Comparison of ENCODE assay signal across 8 cellular contexts in the genomic region with DNA sequence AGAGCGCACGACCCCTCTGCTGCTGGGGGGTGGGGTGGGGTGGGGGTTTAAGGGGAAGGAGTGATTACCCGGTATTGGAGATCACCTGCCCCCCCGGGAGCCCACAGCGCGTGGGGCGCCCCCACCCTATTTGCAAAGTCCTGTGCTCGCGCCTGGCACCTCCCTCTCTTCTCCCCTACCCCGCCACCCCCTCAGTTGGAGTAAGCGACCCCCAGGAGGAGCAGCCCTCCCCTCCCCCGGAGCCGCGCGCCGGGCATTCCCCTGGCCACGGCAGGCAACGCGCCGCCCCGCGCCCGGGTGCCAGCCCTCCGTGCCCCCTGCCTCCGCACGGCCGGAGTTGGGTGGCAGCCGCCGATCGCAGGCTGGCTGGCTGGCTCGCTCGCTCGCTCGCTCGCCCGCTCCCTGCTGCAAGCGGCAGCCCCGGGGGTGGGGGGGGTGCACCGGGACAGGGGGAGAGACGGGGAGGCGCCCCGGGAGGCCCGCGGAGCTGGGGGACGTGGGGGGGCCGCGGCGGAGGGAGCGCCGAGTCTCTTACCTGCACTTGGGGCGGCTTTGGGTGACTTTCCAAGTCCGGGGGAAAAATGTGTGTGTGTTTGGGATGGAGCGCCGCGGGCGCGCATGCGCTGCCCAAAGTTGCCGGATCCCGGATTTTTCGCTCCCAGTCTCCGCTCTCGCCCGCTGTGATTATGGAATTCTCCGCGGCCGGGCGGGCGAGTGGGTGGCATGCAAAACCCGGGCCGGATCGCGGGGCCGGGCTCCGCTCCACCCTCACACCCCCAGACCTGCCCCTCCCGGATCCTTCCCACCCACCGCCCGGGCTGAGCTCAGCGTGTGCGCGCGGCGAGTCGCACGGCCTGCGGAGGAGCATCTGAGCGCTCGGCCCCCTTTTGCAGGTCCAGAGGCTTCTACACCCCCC. TPM values are rescaled to one million over a fixed set of nuclear protein-coding genes. Genes with fewer than 3 reads are reported as not detected.
DNase-seq lines count a peak whose midpoint lies in the region; ATAC-seq, FAIRE-seq and TF ChIP-seq lines count a peak whose summit lies in the region.

A gene with protein sequence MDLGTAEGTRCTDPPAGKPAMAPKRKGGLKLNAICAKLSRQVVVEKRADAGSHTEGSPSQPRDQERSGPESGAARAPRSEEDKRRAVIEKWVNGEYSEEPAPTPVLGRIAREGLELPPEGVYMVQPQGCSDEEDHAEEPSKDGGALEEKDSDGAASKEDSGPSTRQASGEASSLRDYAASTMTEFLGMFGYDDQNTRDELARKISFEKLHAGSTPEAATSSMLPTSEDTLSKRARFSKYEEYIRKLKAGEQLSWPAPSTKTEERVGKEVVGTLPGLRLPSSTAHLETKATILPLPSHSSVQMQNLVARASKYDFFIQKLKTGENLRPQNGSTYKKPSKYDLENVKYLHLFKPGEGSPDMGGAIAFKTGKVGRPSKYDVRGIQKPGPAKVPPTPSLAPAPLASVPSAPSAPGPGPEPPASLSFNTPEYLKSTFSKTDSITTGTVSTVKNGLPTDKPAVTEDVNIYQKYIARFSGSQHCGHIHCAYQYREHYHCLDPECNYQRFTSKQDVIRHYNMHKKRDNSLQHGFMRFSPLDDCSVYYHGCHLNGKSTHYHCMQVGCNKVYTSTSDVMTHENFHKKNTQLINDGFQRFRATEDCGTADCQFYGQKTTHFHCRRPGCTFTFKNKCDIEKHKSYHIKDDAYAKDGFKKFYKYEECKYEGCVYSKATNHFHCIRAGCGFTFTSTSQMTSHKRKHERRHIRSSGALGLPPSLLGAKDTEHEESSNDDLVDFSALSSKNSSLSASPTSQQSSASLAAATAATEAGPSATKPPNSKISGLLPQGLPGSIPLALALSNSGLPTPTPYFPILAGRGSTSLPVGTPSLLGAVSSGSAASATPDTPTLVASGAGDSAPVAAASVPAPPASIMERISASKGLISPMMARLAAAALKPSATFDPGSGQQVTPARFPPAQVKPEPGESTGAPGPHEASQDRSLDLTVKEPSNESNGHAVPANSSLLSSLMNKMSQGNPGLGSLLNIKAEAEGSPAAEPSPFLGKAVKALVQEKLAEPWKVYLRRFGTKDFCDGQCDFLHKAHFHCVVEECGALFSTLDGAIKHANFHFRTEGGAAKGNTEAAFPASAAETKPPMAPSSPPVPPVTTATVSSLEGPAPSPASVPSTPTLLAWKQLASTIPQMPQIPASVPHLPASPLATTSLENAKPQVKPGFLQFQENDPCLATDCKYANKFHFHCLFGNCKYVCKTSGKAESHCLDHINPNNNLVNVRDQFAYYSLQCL (N-terminal part only) (minus strand): TSS at position 618 of the 916 bp plus-strand sequence. CDS start 102,757 bp downstream, outside the sequence.

- no peak within 1 kb of the TSS for H3K27ac ChIP-seq in iPS-20b (ENCODE audit: low read length)

- no peak for FAIRE-seq in bronchial epithelial cell (lab: Jason Lieb, UNC)

- peak within 1 kb of the TSS; percentile 71 for H3K4me3 ChIP-seq in bronchial epithelial cell (ENCODE audit: low read depth, low read length)
- peak within 1 kb of the TSS; percentile 69; the same call in 1 of the 2 replicates for H3K4me3 ChIP-seq in iPS-20b (ENCODE audit: low read length)

- H3K27me3 ChIP-seq in bronchial epithelial cell (ENCODE audit: control insufficient read depth, insufficient read depth, low read length): no peaks in the 10 kb centered on the region
- peaks cover 71% of the 10 kb centered on the region for H3K27me3 ChIP-seq in iPS-20b (ENCODE audit: insufficient read depth, low read length)

- no peaks in the 10 kb centered on the region for H3K9me3 ChIP-seq in iPS-20b (ENCODE audit: insufficient read depth, low read depth, low read length)

- DNase-seq in AG08395 (ENCODE audit: low spot score) (peak; percentile 99), HEK293T (ENCODE audit: extremely low spot score) (peak; percentile 93), NCI-H748 treated with DMSO at 0.1 percent for 48 hours (lab: John Stamatoyannopoulos, UW) (peak; percentile 14), bronchial epithelial cell (ENCODE audit: low read depth) (peak; percentile 76), sciatic nerve (ENCODE audit: low spot score) (peak; percentile 81), SKM-1 (lab: John Stamatoyannopoulos, UW; ENCODE audit: unreplicated experiment) (no peak)

- intact Hi-C loops in sciatic nerve (cut with DNase I): no loop called here

- peak; percentile 77 for ATAC-seq in sciatic nerve
- ATAC-seq in GM21526 (IDR thresholded peaks at IDR 0.05; ENCODE audit: low FRiP score, unreplicated experiment): no peak

- CTCF ChIA-PET in HEK293T (lab: Yijun Ruan, JAX): no interaction called here

- H3K4me1 ChIP-seq in iPS-20b (ENCODE audit: insufficient read depth, low read length): peaks cover 15% of the 10 kb centered on the region

- H3K36me3 ChIP-seq in bronchial epithelial cell (ENCODE audit: control insufficient read depth, insufficient read depth, low read length) (no peaks in the 10 kb centered on the region), iPS-20b (ENCODE audit: insufficient read depth, low read depth, low read length) (no peaks in the 10 kb centered on the region)

- no peak for TF ChIP-seq CTCF in bronchial epithelial cell (IDR thresholded peaks at IDR 0.05; ENCODE audit: insufficient read depth, low read length, severe bottlenecking)

- POLR2A ChIA-PET in HEK293T (lab: Yijun Ruan, JAX): no interaction called here

- H3K9ac ChIP-seq in iPS-20b (ENCODE audit: low read depth, low read length): no peak within 1 kb of the TSS

TF ChIP-seq in HEK293T, 16 proteins besides CTCF, POLR2A, EP300 and RAD21:
- TF ChIP-seq NFRKB (IDR thresholded peaks at IDR 0.05) (no peak), L3MBTL2 (conservative IDR thresholded peaks at IDR 0.05) (peak; percentile 49; the same call in 1 of the 2 replicates), ELF4 (IDR thresholded peaks at IDR 0.05) (no peak), FOXM1 (IDR thresholded peaks at IDR 0.05; ENCODE audit: borderline replicate concordance) (peak; percentile 98), LEF1 (IDR thresholded peaks at IDR 0.05; ENCODE audit: borderline replicate concordance) (no peak), ZNF384 (IDR thresholded peaks at IDR 0.05) (no peak), ARNT (IDR thresholded peaks at IDR 0.05) (no peak), HDGF (IDR thresholded peaks at IDR 0.05; ENCODE audit: borderline replicate concordance) (no peak), FOXK2 (IDR thresholded peaks at IDR 0.05) (no peak), FOXA1 (IDR thresholded peaks at IDR 0.05) (no peak), TARDBP (IDR thresholded peaks at IDR 0.05) (no peak), BHLHE40 (IDR thresholded peaks at IDR 0.05; ENCODE audit: borderline replicate concordance) (no peak), SP1 (IDR thresholded peaks at IDR 0.05) (no peak), SUZ12 (IDR thresholded peaks at IDR 0.05) (no peak), CTBP1 (IDR thresholded peaks at IDR 0.05; ENCODE audit: borderline replicate concordance) (no peak)
- TF ChIP-seq, protein P1, sequence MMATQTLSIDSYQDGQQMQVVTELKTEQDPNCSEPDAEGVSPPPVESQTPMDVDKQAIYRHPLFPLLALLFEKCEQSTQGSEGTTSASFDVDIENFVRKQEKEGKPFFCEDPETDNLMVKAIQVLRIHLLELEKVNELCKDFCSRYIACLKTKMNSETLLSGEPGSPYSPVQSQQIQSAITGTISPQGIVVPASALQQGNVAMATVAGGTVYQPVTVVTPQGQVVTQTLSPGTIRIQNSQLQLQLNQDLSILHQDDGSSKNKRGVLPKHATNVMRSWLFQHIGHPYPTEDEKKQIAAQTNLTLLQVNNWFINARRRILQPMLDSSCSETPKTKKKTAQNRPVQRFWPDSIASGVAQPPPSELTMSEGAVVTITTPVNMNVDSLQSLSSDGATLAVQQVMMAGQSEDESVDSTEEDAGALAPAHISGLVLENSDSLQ (IDR thresholded peaks at IDR 0.05): no peak

RNA-seq across cellular contexts. Expression of the gene that starts here (rescaled TPM):
- 9.2 and 12.7 TPM in 2 replicates for total RNA-seq in bronchial epithelial cell
- 8.5 TPM for total RNA-seq in sciatic nerve
